1 cellular context compared by ENCODE assay signal in the genomic region with DNA sequence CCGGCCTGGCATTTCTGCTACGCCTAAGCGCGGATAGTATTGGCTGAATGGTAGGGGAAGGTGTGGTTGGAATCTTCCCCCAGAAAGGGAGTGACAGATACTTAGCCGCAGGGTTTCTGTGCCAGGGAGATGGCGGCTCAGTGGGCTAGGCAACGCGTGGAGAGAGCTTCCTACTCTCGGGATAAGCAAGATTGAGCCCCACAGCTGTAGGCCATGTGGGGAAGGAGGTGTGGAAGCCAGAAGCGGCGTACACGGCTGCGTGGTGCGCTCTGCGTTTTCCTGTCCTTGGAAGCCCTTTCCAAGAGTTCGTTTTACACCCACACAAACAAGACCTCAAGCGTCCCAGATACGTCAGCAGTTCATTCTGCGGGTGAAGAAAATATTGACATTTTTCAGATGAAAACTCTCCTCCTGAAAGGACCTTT.
TF ChIP-seq lines count a peak whose summit lies in the region.

No MANE protein-coding gene starts in this region.

TF ChIP-seq in K562, 482 proteins besides CTCF, POLR2A, EP300 and RAD21 (continued from another document and continues in another):
- TF ChIP-seq, protein P1, sequence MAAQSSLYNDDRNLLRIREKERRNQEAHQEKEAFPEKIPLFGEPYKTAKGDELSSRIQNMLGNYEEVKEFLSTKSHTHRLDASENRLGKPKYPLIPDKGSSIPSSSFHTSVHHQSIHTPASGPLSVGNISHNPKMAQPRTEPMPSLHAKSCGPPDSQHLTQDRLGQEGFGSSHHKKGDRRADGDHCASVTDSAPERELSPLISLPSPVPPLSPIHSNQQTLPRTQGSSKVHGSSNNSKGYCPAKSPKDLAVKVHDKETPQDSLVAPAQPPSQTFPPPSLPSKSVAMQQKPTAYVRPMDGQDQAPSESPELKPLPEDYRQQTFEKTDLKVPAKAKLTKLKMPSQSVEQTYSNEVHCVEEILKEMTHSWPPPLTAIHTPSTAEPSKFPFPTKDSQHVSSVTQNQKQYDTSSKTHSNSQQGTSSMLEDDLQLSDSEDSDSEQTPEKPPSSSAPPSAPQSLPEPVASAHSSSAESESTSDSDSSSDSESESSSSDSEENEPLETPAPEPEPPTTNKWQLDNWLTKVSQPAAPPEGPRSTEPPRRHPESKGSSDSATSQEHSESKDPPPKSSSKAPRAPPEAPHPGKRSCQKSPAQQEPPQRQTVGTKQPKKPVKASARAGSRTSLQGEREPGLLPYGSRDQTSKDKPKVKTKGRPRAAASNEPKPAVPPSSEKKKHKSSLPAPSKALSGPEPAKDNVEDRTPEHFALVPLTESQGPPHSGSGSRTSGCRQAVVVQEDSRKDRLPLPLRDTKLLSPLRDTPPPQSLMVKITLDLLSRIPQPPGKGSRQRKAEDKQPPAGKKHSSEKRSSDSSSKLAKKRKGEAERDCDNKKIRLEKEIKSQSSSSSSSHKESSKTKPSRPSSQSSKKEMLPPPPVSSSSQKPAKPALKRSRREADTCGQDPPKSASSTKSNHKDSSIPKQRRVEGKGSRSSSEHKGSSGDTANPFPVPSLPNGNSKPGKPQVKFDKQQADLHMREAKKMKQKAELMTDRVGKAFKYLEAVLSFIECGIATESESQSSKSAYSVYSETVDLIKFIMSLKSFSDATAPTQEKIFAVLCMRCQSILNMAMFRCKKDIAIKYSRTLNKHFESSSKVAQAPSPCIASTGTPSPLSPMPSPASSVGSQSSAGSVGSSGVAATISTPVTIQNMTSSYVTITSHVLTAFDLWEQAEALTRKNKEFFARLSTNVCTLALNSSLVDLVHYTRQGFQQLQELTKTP (IDR thresholded peaks at IDR 0.05; ENCODE audit: low read depth in 1 of 2, partially characterized antibody in 2 of 2) = peak in 1 of 2 experiments; percentile 87
- TF ChIP-seq ZBTB26 (CRISPR knock-in tag; IDR thresholded peaks at IDR 0.05) = no peak
- TF ChIP-seq, protein P2, sequence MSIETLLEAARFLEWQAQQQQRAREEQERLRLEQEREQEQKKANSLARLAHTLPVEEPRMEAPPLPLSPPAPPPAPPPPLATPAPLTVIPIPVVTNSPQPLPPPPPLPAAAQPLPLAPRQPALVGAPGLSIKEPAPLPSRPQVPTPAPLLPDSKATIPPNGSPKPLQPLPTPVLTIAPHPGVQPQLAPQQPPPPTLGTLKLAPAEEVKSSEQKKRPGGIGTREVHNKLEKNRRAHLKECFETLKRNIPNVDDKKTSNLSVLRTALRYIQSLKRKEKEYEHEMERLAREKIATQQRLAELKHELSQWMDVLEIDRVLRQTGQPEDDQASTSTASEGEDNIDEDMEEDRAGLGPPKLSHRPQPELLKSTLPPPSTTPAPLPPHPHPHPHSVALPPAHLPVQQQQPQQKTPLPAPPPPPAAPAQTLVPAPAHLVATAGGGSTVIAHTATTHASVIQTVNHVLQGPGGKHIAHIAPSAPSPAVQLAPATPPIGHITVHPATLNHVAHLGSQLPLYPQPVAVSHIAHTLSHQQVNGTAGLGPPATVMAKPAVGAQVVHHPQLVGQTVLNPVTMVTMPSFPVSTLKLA (conservative IDR thresholded peaks at IDR 0.05) = 0 out of 4 replicates have a peak, but pooled peaks of 1 of the 2 experiments have one; percentile 0
- peak; percentile 81 for TF ChIP-seq L3MBTL2 (IDR thresholded peaks at IDR 0.05)
- TF ChIP-seq, protein P3, sequence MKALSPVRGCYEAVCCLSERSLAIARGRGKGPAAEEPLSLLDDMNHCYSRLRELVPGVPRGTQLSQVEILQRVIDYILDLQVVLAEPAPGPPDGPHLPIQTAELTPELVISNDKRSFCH (CRISPR knock-in tag; IDR thresholded peaks at IDR 0.05) = no peak
- TF ChIP-seq, protein P3 (tag; IDR thresholded peaks at IDR 0.05) = peak; percentile 35; the same call in 1 of the 2 replicates
- TF ChIP-seq DIDO1 (tag; IDR thresholded peaks at IDR 0.05; ENCODE audit: low read depth) = 0 out of 2 replicates have a peak, but pooled peaks have one; percentile 11
- no peak for TF ChIP-seq BRF1 (IDR thresholded peaks at IDR 0.05; ENCODE audit: borderline replicate concordance, extremely low read depth, insufficient read length)
- no peak for TF ChIP-seq ZNF347 (CRISPR knock-in tag; IDR thresholded peaks at IDR 0.05; ENCODE audit: low read depth)
- no peak for TF ChIP-seq CCNT2 (IDR thresholded peaks at IDR 0.05; ENCODE audit: borderline replicate concordance, extremely low read depth, insufficient read length, low read depth, low read length)
- TF ChIP-seq BCOR (IDR thresholded peaks at IDR 0.05) = no peak
- TF ChIP-seq ZFP91 (CRISPR knock-in tag; IDR thresholded peaks at IDR 0.05) = no peak
- no peak for TF ChIP-seq ZNF217 (CRISPR knock-in tag; IDR thresholded peaks at IDR 0.05)
- no peak for TF ChIP-seq GABPB1 (CRISPR knock-in tag; IDR thresholded peaks at IDR 0.05)
- TF ChIP-seq ZNF507 (tag; conservative IDR thresholded peaks at IDR 0.05) = no peak
- TF ChIP-seq CREM (IDR thresholded peaks at IDR 0.05; ENCODE audit: low read depth) = 0 out of 2 replicates have a peak, but pooled peaks have one; percentile 4
- TF ChIP-seq ZFP36 (IDR thresholded peaks at IDR 0.05; ENCODE audit: low read depth, low read length, partially characterized antibody) = no peak
- TF ChIP-seq EP400 (IDR thresholded peaks at IDR 0.05) = no peak
- TF ChIP-seq EGR1 (conservative IDR thresholded peaks at IDR 0.05) = peak; percentile 48
- TF ChIP-seq ADNP (tag; IDR thresholded peaks at IDR 0.05) = no peak
- TF ChIP-seq TFAP4 (CRISPR knock-in tag; IDR thresholded peaks at IDR 0.05; ENCODE audit: borderline replicate concordance) = peak; percentile 47; the same call in 1 of the 2 replicates
- no peak for TF ChIP-seq ZNF408 (CRISPR knock-in tag; IDR thresholded peaks at IDR 0.05; ENCODE audit: low read depth)
- TF ChIP-seq, protein P4, sequence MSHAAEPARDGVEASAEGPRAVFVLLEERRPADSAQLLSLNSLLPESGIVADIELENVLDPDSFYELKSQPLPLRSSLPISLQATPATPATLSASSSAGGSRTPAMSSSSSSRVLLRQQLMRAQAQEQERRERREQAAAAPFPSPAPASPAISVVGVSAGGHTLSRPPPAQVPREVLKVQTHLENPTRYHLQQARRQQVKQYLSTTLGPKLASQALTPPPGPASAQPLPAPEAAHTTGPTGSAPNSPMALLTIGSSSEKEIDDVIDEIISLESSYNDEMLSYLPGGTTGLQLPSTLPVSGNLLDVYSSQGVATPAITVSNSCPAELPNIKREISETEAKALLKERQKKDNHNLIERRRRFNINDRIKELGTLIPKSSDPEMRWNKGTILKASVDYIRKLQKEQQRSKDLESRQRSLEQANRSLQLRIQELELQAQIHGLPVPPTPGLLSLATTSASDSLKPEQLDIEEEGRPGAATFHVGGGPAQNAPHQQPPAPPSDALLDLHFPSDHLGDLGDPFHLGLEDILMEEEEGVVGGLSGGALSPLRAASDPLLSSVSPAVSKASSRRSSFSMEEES (CRISPR knock-in tag; IDR thresholded peaks at IDR 0.05) = no peak
- TF ChIP-seq ZNF175 (CRISPR knock-in tag; IDR thresholded peaks at IDR 0.05; ENCODE audit: low read depth) = no peak
- TF ChIP-seq ZNF778 (CRISPR knock-in tag; IDR thresholded peaks at IDR 0.05) = no peak
- TF ChIP-seq HIVEP1 (CRISPR knock-in tag; IDR thresholded peaks at IDR 0.05) = no peak
- no peak for TF ChIP-seq ARID2 (IDR thresholded peaks at IDR 0.05)
- TF ChIP-seq CEBPZ (IDR thresholded peaks at IDR 0.05; ENCODE audit: borderline replicate concordance, low read depth, low read length) = no peak
- TF ChIP-seq PTTG1 (tag; IDR thresholded peaks at IDR 0.05; ENCODE audit: low read depth) = no peak
- no peak for TF ChIP-seq ZNF780A (CRISPR knock-in tag; IDR thresholded peaks at IDR 0.05)
- no peak for TF ChIP-seq ZNF311 (CRISPR knock-in tag; IDR thresholded peaks at IDR 0.05)
- TF ChIP-seq, protein P5, sequence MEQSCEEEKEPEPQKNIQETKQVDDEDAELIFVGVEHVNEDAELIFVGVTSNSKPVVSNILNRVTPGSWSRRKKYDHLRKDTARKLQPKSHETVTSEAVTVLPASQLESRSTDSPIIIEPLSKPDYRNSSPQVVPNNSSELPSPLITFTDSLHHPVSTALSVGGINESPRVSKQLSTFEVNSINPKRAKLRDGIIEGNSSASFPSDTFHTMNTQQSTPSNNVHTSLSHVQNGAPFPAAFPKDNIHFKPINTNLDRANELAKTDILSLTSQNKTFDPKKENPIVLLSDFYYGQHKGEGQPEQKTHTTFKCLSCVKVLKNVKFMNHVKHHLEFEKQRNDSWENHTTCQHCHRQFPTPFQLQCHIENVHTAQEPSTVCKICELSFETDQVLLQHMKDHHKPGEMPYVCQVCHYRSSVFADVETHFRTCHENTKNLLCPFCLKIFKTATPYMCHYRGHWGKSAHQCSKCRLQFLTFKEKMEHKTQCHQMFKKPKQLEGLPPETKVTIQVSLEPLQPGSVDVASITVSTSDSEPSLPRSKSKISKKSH (CRISPR knock-in tag; IDR thresholded peaks at IDR 0.05) = no peak
